In genomic region chr4:38519671-38520070, GRCh38 we compare ENCODE assay signal across 15 cellular contexts.
"Had no signal": no experiment of that assay in that cellular context is flagged by ENCODE, and none has a peak within 500 bp of the region (broad histone marks: within the 10 kb centered on the region; RNA-seq: fewer than 3 reads in every experiment).

No MANE protein-coding gene starts in this region.

- FAIRE-seq: astrocyte had no signal

- H3K4me1 ChIP-seq: gastrocnemius medialis, upper lobe of right lung had no signal

- H3K27me3 Mint-ChIP-seq: stimulated activated naive CD8-positive, alpha-beta T cell treated with anti-CD3 and anti-CD28 coated beads, Interleukin-15, amount 100 ng/mL, for 72 hours had no signal

- H3K27ac ChIP-seq: dorsolateral prefrontal cortex, gastrocnemius medialis, sigmoid colon, spleen, upper lobe of right lung had no signal

- H3K27ac Mint-ChIP-seq: activated CD4-positive, alpha-beta T cell treated with anti-CD3 and anti-CD28 coated beads, Interleukin-2, amount 10 ng/mL, durations not matched to agents 7 days and 5 days; activated T-cell treated with anti-CD3 and anti-CD28 coated beads, Interleukin-2, amount 50 U/mL, for 72 hours; endodermal cell; stimulated activated naive CD8-positive, alpha-beta T cell treated with anti-CD3 and anti-CD28 coated beads, Interleukin-15, amount 100 ng/mL, for 72 hours had no signal

- H3K36me3 Mint-ChIP-seq: natural killer cell had no signal

- H3K4me3 Mint-ChIP-seq: activated CD4-positive, alpha-beta T cell treated with anti-CD3 and anti-CD28 coated beads, Interleukin-2, amount 10 ng/mL, durations not matched to agents 7 days and 5 days; activated T-cell treated with anti-CD3 and anti-CD28 coated beads, Interleukin-2, amount 50 U/mL, for 72 hours; endodermal cell; natural killer cell; stimulated activated naive CD8-positive, alpha-beta T cell treated with anti-CD3 and anti-CD28 coated beads, Interleukin-15, amount 100 ng/mL, for 72 hours had no signal

- DNase-seq: activated CD4-positive, alpha-beta T cell treated with anti-CD3 and anti-CD28 coated beads, Interleukin-2, amount 10 ng/mL, durations not matched to agents 7 days and 5 days; activated CD8-positive, alpha-beta memory T cell treated with anti-CD3 and anti-CD28 coated beads, Interleukin-2, amount 50 U/mL, for 48 hours; activated naive CD4-positive, alpha-beta T cell; activated T-cell treated with anti-CD3 and anti-CD28 coated beads, Interleukin-2, amount 50 U/mL, for 72 hours; dorsolateral prefrontal cortex; endodermal cell; gastrocnemius medialis; heart right ventricle; left cardiac atrium; natural killer cell; sigmoid colon; spleen; stimulated activated naive CD8-positive, alpha-beta T cell treated with anti-CD3 and anti-CD28 coated beads, Interleukin-15, amount 100 ng/mL, for 72 hours; upper lobe of right lung had no signal

- H3K9me3 ChIP-seq: gastrocnemius medialis, heart right ventricle, sigmoid colon, spleen, upper lobe of right lung had no signal

- H3K9me3 Mint-ChIP-seq: natural killer cell; stimulated activated naive CD8-positive, alpha-beta T cell treated with anti-CD3 and anti-CD28 coated beads, Interleukin-15, amount 100 ng/mL, for 72 hours had no signal

- H3K4me1 Mint-ChIP-seq: endodermal cell had no signal

- H3K36me3 ChIP-seq: gastrocnemius medialis, heart right ventricle, sigmoid colon, spleen, upper lobe of right lung had no signal

- H3K27me3 ChIP-seq: dorsolateral prefrontal cortex, gastrocnemius medialis, heart right ventricle, sigmoid colon, spleen, upper lobe of right lung had no signal

- H3K4me3 ChIP-seq: dorsolateral prefrontal cortex, gastrocnemius medialis, heart right ventricle, sigmoid colon, spleen, upper lobe of right lung had no signal
